Comparison of ENCODE assay signal across 9 cellular contexts in genomic region chr5:77180167-77181081, GRCh38. TPM values are rescaled to one million over a fixed set of nuclear protein-coding genes. Genes with fewer than 3 reads are reported as not detected.
DNase-seq lines count a peak whose midpoint lies in the region; ATAC-seq, FAIRE-seq and TF ChIP-seq lines count a peak whose summit lies in the region.
"Had no signal": no experiment of that assay in that cellular context is flagged by ENCODE, and none has a peak within 500 bp of the region (broad histone marks: within the 10 kb centered on the region; RNA-seq: fewer than 3 reads in every experiment).

No MANE protein-coding gene starts in this region.

- peak; percentile 32 to 46 for ATAC-seq in activated T-cell treated with anti-CD3 and anti-CD28 coated beads, Interleukin-2, amount 50 U/mL, for 4 hours
- ATAC-seq in lower lobe of right lung (peak; percentile 57 to 69), HG02571 (IDR thresholded peaks at IDR 0.05; ENCODE audit: unreplicated experiment) (no peak), HG03439 (IDR thresholded peaks at IDR 0.05; ENCODE audit: unreplicated experiment) (no peak), GM21447 (IDR thresholded peaks at IDR 0.05; ENCODE audit: unreplicated experiment) (no peak)

- H3K36me3 ChIP-seq in bronchial epithelial cell (ENCODE audit: control insufficient read depth, insufficient read depth, low read length) (no peaks in the 10 kb centered on the region), lower lobe of right lung (no peaks in the 10 kb centered on the region)

- peaks cover 48% of the 10 kb centered on the region for H3K27me3 Mint-ChIP-seq in activated T-cell treated with anti-CD3 and anti-CD28 coated beads, Interleukin-2, amount 50 U/mL, for 4 hours (ENCODE audit: low read depth)
- peaks cover 50% of the 10 kb centered on the region for H3K27me3 Mint-ChIP-seq in type B pancreatic cell

- no peak for TF ChIP-seq CTCF in bronchial epithelial cell (IDR thresholded peaks at IDR 0.05; ENCODE audit: insufficient read depth, low read length, severe bottlenecking)
- TF ChIP-seq CTCF in lower lobe of right lung (IDR thresholded peaks at IDR 0.05): no peak
- TF ChIP-seq CTCF in type B pancreatic cell (conservative IDR thresholded peaks at IDR 0.05): no peak

- no peak overlapping the region for H3K4me3 Mint-ChIP-seq in activated T-cell treated with anti-CD3 and anti-CD28 coated beads, Interleukin-2, amount 50 U/mL, for 4 hours
- H3K4me3 Mint-ChIP-seq in type B pancreatic cell: peak overlapping the region; percentile 85

- no peak overlapping the region for H3K27ac ChIP-seq in lower lobe of right lung

- H3K36me3 Mint-ChIP-seq in activated T-cell treated with anti-CD3 and anti-CD28 coated beads, Interleukin-2, amount 50 U/mL, for 4 hours (ENCODE audit: insufficient read depth): no peaks in the 10 kb centered on the region
- no peaks in the 10 kb centered on the region for H3K36me3 Mint-ChIP-seq in type B pancreatic cell

- H3K27me3 ChIP-seq in bronchial epithelial cell (ENCODE audit: control insufficient read depth, insufficient read depth, low read length) (peaks cover 12% of the 10 kb centered on the region), lower lobe of right lung (ENCODE audit: low read depth) (peaks cover 34% of the 10 kb centered on the region)

- no peak overlapping the region for H3K27ac Mint-ChIP-seq in type B pancreatic cell

- no peak for DNase-seq in activated T-cell treated with anti-CD3 and anti-CD28 coated beads, Interleukin-2, amount 50 U/mL, for 4 hours
- no peak for DNase-seq in activated T-cell treated with anti-CD3 and anti-CD28 coated beads, Interleukin-2, amount 50 U/mL, for 1 hour
- DNase-seq in bronchial epithelial cell (ENCODE audit: low read depth): no peak
- DNase-seq in lower lobe of right lung: peak; percentile 48
- DNase-seq in type B pancreatic cell (ENCODE audit: extremely low spot score, unreplicated experiment): no peak

- H3K9me3 Mint-ChIP-seq in activated T-cell treated with anti-CD3 and anti-CD28 coated beads, Interleukin-2, amount 50 U/mL, for 4 hours: peaks cover 3% of the 10 kb centered on the region
- no peaks in the 10 kb centered on the region for H3K9me3 Mint-ChIP-seq in type B pancreatic cell

- H3K4me1 ChIP-seq in lower lobe of right lung: peaks cover 13% of the 10 kb centered on the region

- intact Hi-C loops in lower lobe of right lung (cut with DNase I): no loop called here

- H3K4me3 ChIP-seq in bronchial epithelial cell (ENCODE audit: low read depth, low read length): peak overlapping the region; percentile 21
- peak overlapping the region; percentile 50 for H3K4me3 ChIP-seq in lower lobe of right lung

- FAIRE-seq in bronchial epithelial cell (lab: Jason Lieb, UNC): no peak
- FAIRE-seq: islet of Langerhans had no signal

- no peaks in the 10 kb centered on the region for H3K9me3 ChIP-seq in lower lobe of right lung

- H3K4me1 Mint-ChIP-seq in activated T-cell treated with anti-CD3 and anti-CD28 coated beads, Interleukin-2, amount 50 U/mL, for 4 hours (ENCODE audit: low read depth): no peaks in the 10 kb centered on the region
- no peaks in the 10 kb centered on the region for H3K4me1 Mint-ChIP-seq in type B pancreatic cell (ENCODE audit: unreplicated experiment)

RNA-seq across cellular contexts. Expression of gene PDE8B, which starts 30.1 kb away (rescaled TPM):
- not detected for total RNA-seq in activated T-cell treated with anti-CD3 and anti-CD28 coated beads, Interleukin-2, amount 50 U/mL, for 4 hours
- total RNA-seq in bronchial epithelial cell (under 0.01 TPM in 1 of 2 replicates, not detected in the other), lower lobe of right lung (5.3 TPM), type B pancreatic cell (ENCODE audit: low replicate concordance) (16.7 and 69.8 TPM in 2 replicates)

Comparison
In these comparisons a context has a peak if more than half of its experiments do, and no peak if none do; other contexts are left out.
1. ATAC-seq: peak in activated T-cell treated with anti-CD3 and anti-CD28 coated beads, Interleukin-2, amount 50 U/mL, for 4 hours (2 of 2) and lower lobe of right lung (2 of 2); none in HG02571 (single experiment), HG03439 (single experiment) and GM21447 (single experiment).